12 cellular contexts compared by ENCODE assay signal in genomic region chr1:58939666-58940370, GRCh38.
A peak's percentile ranks its signal among the peaks of the same experiment; 100 is the strongest.
DNase-seq lines count a peak whose midpoint lies in the region; ATAC-seq and TF ChIP-seq lines count a peak whose summit lies in the region.
"Had no signal": no experiment of that assay in that cellular context is flagged by ENCODE, and none has a peak within 500 bp of the region (broad histone marks: within the 10 kb centered on the region; RNA-seq: fewer than 3 reads in every experiment).

No MANE protein-coding gene starts in this region.

- CTCF ChIA-PET in naive thymus-derived CD4-positive, alpha-beta T cell (lab: Charles Lee) = interaction anchor here (0.7 kb wide), 1 partner anchor 206 kb away, joined by 3 read pairs; no protein-coding TSS in a partner anchor

- 78 to 83% methylated on average over 5 to 6 of the region's 6 CpGs for WGBS in endodermal cell (ENCODE audit: insufficient coverage in 1 of 2, insufficient read length in 1 of 2), 2 experiments

- H3K36me3 ChIP-seq in CD4-positive, CD25-positive, alpha-beta regulatory T cell (ENCODE audit: control insufficient read depth, insufficient read depth, low read length) = no peaks in the 10 kb centered on the region
- H3K36me3 ChIP-seq in endodermal cell (ENCODE audit: control insufficient read depth, insufficient read depth, low read length) = no peaks in the 10 kb centered on the region
- no peaks in the 10 kb centered on the region for H3K36me3 ChIP-seq in naive thymus-derived CD4-positive, alpha-beta T cell (ENCODE audit: control insufficient read depth in 2 of 3, insufficient read depth in 3 of 3, low read length in 3 of 3)

- H3K9ac ChIP-seq in endodermal cell (ENCODE audit: extremely low read depth, low read length, poor library complexity, severe bottlenecking) = no peak overlapping the region

- TF ChIP-seq CTCF in endodermal cell (conservative IDR thresholded peaks at IDR 0.05) = no peak

- no peaks in the 10 kb centered on the region for H3K27me3 ChIP-seq in CD4-positive, CD25-positive, alpha-beta regulatory T cell (ENCODE audit: control insufficient read depth, insufficient read depth, low read length)
- no peaks in the 10 kb centered on the region for H3K27me3 ChIP-seq in endodermal cell (ENCODE audit: control insufficient read depth, insufficient read depth, low read length, poor library complexity, severe bottlenecking)
- no peaks in the 10 kb centered on the region for H3K27me3 ChIP-seq in naive thymus-derived CD4-positive, alpha-beta T cell (ENCODE audit: control insufficient read depth in 2 of 2, insufficient read depth in 2 of 2, low read length in 2 of 2)

- intact Hi-C loops in naive thymus-derived CD4-positive, alpha-beta T cell (cut with micrococcal nuclease) = loop anchor here (2.0 to 10.0 kb wide), 7 partner anchors 83 to 755 kb away; partner anchors contain the start of gene FGGY (in 2 of the 2)

- H3K27ac ChIP-seq in CD4-positive, CD25-positive, alpha-beta regulatory T cell (ENCODE audit: insufficient read depth, low read length, poor library complexity, severe bottlenecking) = no peak overlapping the region
- no peak overlapping the region for H3K27ac ChIP-seq in endodermal cell (ENCODE audit: low read depth, low read length)
- H3K27ac ChIP-seq in naive thymus-derived CD4-positive, alpha-beta T cell (ENCODE audit: low read depth, low read length) = no peak overlapping the region
- H3K27ac ChIP-seq: HL-60 had no signal

- peak overlapping the region in 2 of 4 donors; percentile 1 to 55 for H3K4me3 Mint-ChIP-seq in CD4-positive, CD25-positive, alpha-beta regulatory T cell
- no peak overlapping the region for H3K4me3 Mint-ChIP-seq in endodermal cell
- peak overlapping the region in 1 of 10 donors; percentile 88 for H3K4me3 Mint-ChIP-seq in naive thymus-derived CD4-positive, alpha-beta T cell
- H3K4me3 Mint-ChIP-seq: GM23338 had no signal

- peaks cover 0 to 1% (median 0%) of the 10 kb centered on the region in 7 donors for H3K9me3 Mint-ChIP-seq in CD4-positive, CD25-positive, alpha-beta regulatory T cell
- no peaks in the 10 kb centered on the region for H3K9me3 Mint-ChIP-seq in endodermal cell
- H3K9me3 Mint-ChIP-seq in naive thymus-derived CD4-positive, alpha-beta T cell = peaks cover 0 to 3% (median 0%) of the 10 kb centered on the region in 11 donors
- H3K9me3 Mint-ChIP-seq: GM23338 had no signal

- peaks cover 31 to 64% (median 52%) of the 10 kb centered on the region in 4 donors for H3K4me1 Mint-ChIP-seq in CD4-positive, CD25-positive, alpha-beta regulatory T cell
- H3K4me1 Mint-ChIP-seq in endodermal cell = peaks cover 5% of the 10 kb centered on the region
- H3K4me1 Mint-ChIP-seq in naive thymus-derived CD4-positive, alpha-beta T cell = peaks cover 55 to 70% (median 66%) of the 10 kb centered on the region in 7 donors
- H3K4me1 Mint-ChIP-seq: GM23338 had no signal

- H3K36me3 Mint-ChIP-seq in CD4-positive, CD25-positive, alpha-beta regulatory T cell = peaks cover 4% of the 10 kb centered on the region
- no peaks in the 10 kb centered on the region for H3K36me3 Mint-ChIP-seq in endodermal cell (ENCODE audit: low read depth)
- H3K36me3 Mint-ChIP-seq in naive thymus-derived CD4-positive, alpha-beta T cell = peaks cover 0 to 19% (median 0%) of the 10 kb centered on the region in 5 donors

- no peaks in the 10 kb centered on the region for H3K9me3 ChIP-seq in CD4-positive, CD25-positive, alpha-beta regulatory T cell (ENCODE audit: control insufficient read depth in 2 of 2, low read length in 2 of 2)
- H3K9me3 ChIP-seq in endodermal cell (ENCODE audit: control insufficient read depth, low read length) = no peaks in the 10 kb centered on the region
- H3K9me3 ChIP-seq in naive thymus-derived CD4-positive, alpha-beta T cell (ENCODE audit: control insufficient read depth in 2 of 3, low read length in 3 of 3) = no peaks in the 10 kb centered on the region

- DNase-seq in NCI-H345 (lab: John Stamatoyannopoulos, UW) (peak; percentile 22), NCI-H345 treated with DMSO at 0.1 percent for 48 hours (lab: John Stamatoyannopoulos, UW; ENCODE audit: unreplicated experiment) (no peak), NCI-H69 (lab: John Stamatoyannopoulos, UW) (peak; percentile 57), endodermal cell (peak; percentile 12), epidermal melanocyte (ENCODE audit: insufficient read length, low spot score) (no peak), 8988T (no peak)
- no peak for DNase-seq in CD4-positive, CD25-positive, alpha-beta regulatory T cell
- no peak for DNase-seq in naive thymus-derived CD4-positive, alpha-beta T cell
- DNase-seq: DMS79, H7 had no signal

- H3K27me3 Mint-ChIP-seq in CD4-positive, CD25-positive, alpha-beta regulatory T cell = peaks cover 6% of the 10 kb centered on the region
- peaks cover 10% of the 10 kb centered on the region for H3K27me3 Mint-ChIP-seq in endodermal cell (ENCODE audit: insufficient read depth)
- H3K27me3 Mint-ChIP-seq in naive thymus-derived CD4-positive, alpha-beta T cell = no peaks in the 10 kb centered on the region

- H3K4me3 ChIP-seq in CD4-positive, CD25-positive, alpha-beta regulatory T cell (ENCODE audit: low read depth, low read length) = no peak overlapping the region
- H3K4me3 ChIP-seq in endodermal cell (ENCODE audit: low read length) = no peak overlapping the region
- no peak overlapping the region for H3K4me3 ChIP-seq in naive thymus-derived CD4-positive, alpha-beta T cell (ENCODE audit: low read length)
- H3K4me3 ChIP-seq: GM23338 had no signal

- H3K27ac Mint-ChIP-seq in CD4-positive, CD25-positive, alpha-beta regulatory T cell = peak overlapping the region in 2 of 3 donors; percentile 32 to 69
- H3K27ac Mint-ChIP-seq in endodermal cell = no peak overlapping the region
- peak overlapping the region in 2 of 9 donors; percentile 19 to 33 for H3K27ac Mint-ChIP-seq in naive thymus-derived CD4-positive, alpha-beta T cell
- H3K27ac Mint-ChIP-seq: GM23338 had no signal

- POLR2A ChIA-PET in naive thymus-derived CD4-positive, alpha-beta T cell (lab: Charles Lee) = interaction anchor here (1.2 kb wide), 1 partner anchor 154 kb away, joined by 3 read pairs; no protein-coding TSS in a partner anchor

- peaks cover 52% of the 10 kb centered on the region for H3K4me1 ChIP-seq in CD4-positive, CD25-positive, alpha-beta regulatory T cell (ENCODE audit: control insufficient read depth, insufficient read depth, low read length, poor library complexity, severe bottlenecking)
- no peaks in the 10 kb centered on the region for H3K4me1 ChIP-seq in endodermal cell (ENCODE audit: control insufficient read depth, insufficient read depth, low read length)
- peaks cover 48 to 50% of the 10 kb centered on the region in 2 donors for H3K4me1 ChIP-seq in naive thymus-derived CD4-positive, alpha-beta T cell (ENCODE audit: control insufficient read depth in 2 of 2, insufficient read depth in 2 of 2, low read length in 2 of 2)

- no peak for ATAC-seq in CD4-positive, CD25-positive, alpha-beta regulatory T cell (ENCODE audit: low read depth in 2 of 2)
- no peak for ATAC-seq in naive thymus-derived CD4-positive, alpha-beta T cell
- ATAC-seq: GM23338 had no signal

Comparison
In these comparisons a context has a peak if more than half of its experiments do, and no peak if none do; other contexts are left out.
1. DNase-seq: peak in NCI-H345 (single experiment), NCI-H69 (single experiment) and endodermal cell (single experiment); none in NCI-H345 treated with DMSO at 0.1 percent for 48 hours (single experiment), CD4-positive, CD25-positive, alpha-beta regulatory T cell (0 of 3), epidermal melanocyte (single experiment), 8988T (single experiment) and naive thymus-derived CD4-positive, alpha-beta T cell (0 of 9).